Comparison of ENCODE assay signal across 8 cellular contexts in the genomic region with DNA sequence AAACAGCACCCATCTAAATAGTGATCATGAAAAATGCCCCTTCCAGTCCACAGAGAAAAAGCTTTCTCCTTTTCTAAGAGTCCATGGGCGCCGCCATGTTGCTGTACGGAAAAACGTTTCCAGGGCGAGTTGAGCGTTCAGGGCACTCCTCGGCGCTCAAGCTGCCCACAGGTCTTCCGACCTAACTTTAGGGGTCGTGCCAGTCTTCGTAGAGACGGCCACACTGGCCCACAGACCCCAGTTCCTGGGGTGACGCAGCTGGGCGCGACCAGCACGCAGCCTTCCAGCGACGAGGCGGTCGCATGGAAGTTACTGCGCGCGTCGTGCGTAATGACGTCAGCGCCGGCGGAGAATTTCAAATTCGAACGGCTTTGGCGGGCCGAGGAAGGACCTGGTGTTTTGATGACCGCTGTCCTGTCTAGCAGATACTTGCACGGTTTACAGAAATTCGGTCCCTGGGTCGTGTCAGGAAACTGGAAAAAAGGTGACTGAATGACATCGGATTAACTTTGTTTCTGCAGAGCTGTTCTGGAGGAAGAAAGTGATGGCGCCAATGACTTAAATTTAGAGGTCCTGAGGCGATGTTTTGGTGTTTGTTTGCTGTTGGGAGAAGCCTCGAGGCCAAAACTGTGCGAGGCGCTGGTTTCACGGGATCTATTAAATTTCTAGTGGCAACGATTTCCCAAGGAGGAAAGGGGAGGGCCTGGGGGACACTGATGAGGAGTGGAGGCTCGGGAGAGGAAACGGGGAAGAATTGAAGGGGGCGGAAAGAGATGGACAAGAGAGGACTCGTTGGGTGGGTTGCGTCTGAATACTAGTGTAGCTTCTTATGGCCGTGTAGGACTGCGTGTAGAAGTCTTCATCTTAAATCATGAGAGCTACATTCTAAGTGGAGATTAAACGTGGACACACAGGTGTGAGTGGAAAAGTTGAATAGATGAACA. TPM values are rescaled to one million over a fixed set of nuclear protein-coding genes. Genes with fewer than 3 reads are reported as not detected.
DNase-seq lines count a peak whose midpoint lies in the region; ATAC-seq and TF ChIP-seq lines count a peak whose summit lies in the region.

A gene with protein sequence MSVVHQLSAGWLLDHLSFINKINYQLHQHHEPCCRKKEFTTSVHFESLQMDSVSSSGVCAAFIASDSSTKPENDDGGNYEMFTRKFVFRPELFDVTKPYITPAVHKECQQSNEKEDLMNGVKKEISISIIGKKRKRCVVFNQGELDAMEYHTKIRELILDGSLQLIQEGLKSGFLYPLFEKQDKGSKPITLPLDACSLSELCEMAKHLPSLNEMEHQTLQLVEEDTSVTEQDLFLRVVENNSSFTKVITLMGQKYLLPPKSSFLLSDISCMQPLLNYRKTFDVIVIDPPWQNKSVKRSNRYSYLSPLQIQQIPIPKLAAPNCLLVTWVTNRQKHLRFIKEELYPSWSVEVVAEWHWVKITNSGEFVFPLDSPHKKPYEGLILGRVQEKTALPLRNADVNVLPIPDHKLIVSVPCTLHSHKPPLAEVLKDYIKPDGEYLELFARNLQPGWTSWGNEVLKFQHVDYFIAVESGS (minus strand): TSS at position 306 of the 944 bp plus-strand sequence. CDS start 4,289 bp downstream, outside the sequence.
Gene NDC80, plus strand, starts transcription at position 358 of the 944 bp plus-strand sequence. CDS start 1,429 bp downstream, outside the sequence.

- no peaks in the 10 kb centered on the region for H3K36me3 ChIP-seq in kidney epithelial cell (ENCODE audit: control insufficient read depth, insufficient read depth, low read length)

- peak; percentile 86 for DNase-seq in AG10803 (ENCODE audit: low read depth)
- DNase-seq in NCI-H446 treated with DMSO at 0.1 percent for 48 hours (lab: John Stamatoyannopoulos, UW) = peak; percentile 74
- DNase-seq in activated CD4-positive, alpha-beta T cell treated with anti-CD3 and anti-CD28 coated beads for 1 hour = peak; percentile 78
- DNase-seq in cerebellar nuclear complex (lab: John Stamatoyannopoulos, UW) = peak; percentile 3 to 20
- DNase-seq in kidney epithelial cell (ENCODE audit: low read depth) = peak; percentile 54
- DNase-seq in stimulated activated CD4-positive, alpha-beta T cell treated with anti-CD3 and anti-CD28 coated beads, Interleukin-15, amount 100 ng/mL, for 24 hours = peak; percentile 89

- ATAC-seq in GM18909 (IDR thresholded peaks at IDR 0.05; ENCODE audit: poor library complexity, unreplicated experiment) (peak; percentile 83), HG03159 (IDR thresholded peaks at IDR 0.05; ENCODE audit: unreplicated experiment) (peak; percentile 82)

- TF ChIP-seq CTCF in AG10803 (conservative IDR thresholded peaks at IDR 0.05; ENCODE audit: low read length) = no peak
- no peak for TF ChIP-seq CTCF in kidney epithelial cell (IDR thresholded peaks at IDR 0.05; ENCODE audit: insufficient read depth, low read length, poor library complexity, severe bottlenecking)

- H3K4me3 ChIP-seq in AG10803 (ENCODE audit: low read length) = peak within 1 kb of the TSS; percentile 89
- peak within 1 kb of the TSS; percentile 74 for H3K4me3 ChIP-seq in kidney epithelial cell (ENCODE audit: low read depth, low read length)

- H3K27me3 ChIP-seq in kidney epithelial cell (ENCODE audit: control insufficient read depth, insufficient read depth, low read length) = no peaks in the 10 kb centered on the region

RNA-seq across cellular contexts. Expression of the first gene that starts in this region (rescaled TPM):
- total RNA-seq in kidney epithelial cell = 7.9 and 11.0 TPM in 2 replicates

RNA-seq across cellular contexts. Expression of gene NDC80, which starts in this region (rescaled TPM):
- total RNA-seq in kidney epithelial cell = 4.4 and 5.2 TPM in 2 replicates

Comparison
In these comparisons a context has a peak if more than half of its experiments do, and no peak if none do; other contexts are left out.
1. Peak in every context shown above with its lines: DNase-seq, ATAC-seq and H3K4me3 ChIP-seq.
2. DNase-seq: peak in every context shown above with its lines; median percentile 89 in stimulated activated CD4-positive, alpha-beta T cell treated with anti-CD3 and anti-CD28 coated beads, Interleukin-15, amount 100 ng/mL, for 24 hours; 86 in AG10803; 78 in activated CD4-positive, alpha-beta T cell treated with anti-CD3 and anti-CD28 coated beads for 1 hour; 74 in NCI-H446 treated with DMSO at 0.1 percent for 48 hours; 54 in kidney epithelial cell; 12 in cerebellar nuclear complex.